13 cellular contexts compared by ENCODE assay signal in the genomic region with DNA sequence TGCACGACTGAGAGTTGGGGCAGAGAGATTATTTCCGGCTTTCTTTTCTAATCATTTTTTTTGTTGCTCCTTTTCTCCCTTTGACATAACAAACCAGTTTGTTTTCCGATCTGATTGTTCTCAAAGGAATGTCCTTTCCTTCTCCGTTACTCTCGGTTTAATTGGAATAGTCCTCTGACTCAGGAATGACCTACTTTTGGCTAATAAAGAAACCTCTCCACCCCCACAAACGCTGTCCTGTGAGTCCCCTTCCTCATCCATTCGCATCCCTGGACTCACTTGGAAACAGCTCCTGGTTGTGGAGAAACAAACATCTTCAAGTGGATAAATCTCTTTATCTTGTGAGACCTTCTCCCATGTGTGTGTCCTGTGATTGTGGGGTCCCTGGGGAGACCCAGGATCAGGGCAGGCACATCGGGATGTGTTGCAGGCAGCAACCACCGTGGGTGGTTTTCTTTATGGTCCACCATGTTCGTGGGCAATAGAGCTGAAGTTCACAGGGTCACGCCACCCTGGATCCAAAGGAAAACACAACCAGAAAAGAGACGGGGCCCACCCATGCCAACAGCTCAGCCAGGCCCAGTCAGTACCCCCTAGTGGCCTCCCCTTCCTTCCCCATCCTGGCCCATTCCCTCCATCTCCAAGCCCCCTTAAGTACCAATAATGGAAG. TPM values are rescaled to one million over a fixed set of nuclear protein-coding genes. Genes with fewer than 3 reads are reported as not detected.
A peak's percentile ranks its signal among the peaks of the same experiment; 100 is the strongest.
DNase-seq lines count a peak whose midpoint lies in the region; ATAC-seq and TF ChIP-seq lines count a peak whose summit lies in the region.
"Had no signal": no experiment of that assay in that cellular context is flagged by ENCODE, and none has a peak within 500 bp of the region (broad histone marks: within the 10 kb centered on the region; RNA-seq: fewer than 3 reads in every experiment).

No MANE protein-coding gene starts in this region.

- intact Hi-C loops in dendritic cell treated with granulocyte-macrophage colony-stimulating factor and Interleukin-4, amounts not matched to agents 40 ng/mL and 50 ng/mL, for 4 days (cut with micrococcal nuclease), result no loop called here

- H3K27me3 Mint-ChIP-seq in dendritic cell treated with granulocyte-macrophage colony-stimulating factor and Interleukin-4, amounts not matched to agents 40 ng/mL and 50 ng/mL, for 4 days, result no peaks in the 10 kb centered on the region
- H3K27me3 Mint-ChIP-seq: CD8-positive, alpha-beta memory T cell had no signal

- H3K4me1 Mint-ChIP-seq in dendritic cell treated with granulocyte-macrophage colony-stimulating factor and Interleukin-4, amounts not matched to agents 40 ng/mL and 50 ng/mL, for 4 days (ENCODE audit: low read depth), result peaks cover 92% of the 10 kb centered on the region

- CTCF ChIA-PET in RWPE1 (lab: Yijun Ruan, JAX), result interaction anchor here (0.6 kb wide), 2 partner anchors 89 to 1036 kb away, joined by 3 to 4 read pairs; no protein-coding TSS in a partner anchor

- no peaks in the 10 kb centered on the region for H3K36me3 Mint-ChIP-seq in dendritic cell treated with granulocyte-macrophage colony-stimulating factor and Interleukin-4, amounts not matched to agents 40 ng/mL and 50 ng/mL, for 4 days (ENCODE audit: low read depth)
- H3K36me3 Mint-ChIP-seq: CD8-positive, alpha-beta memory T cell; type B pancreatic cell had no signal

- no peak overlapping the region for H3K4me3 ChIP-seq in BLaER1

- H3K4me1 ChIP-seq in BLaER1, result peaks cover 90% of the 10 kb centered on the region

- DNase-seq in RWPE1 (ENCODE audit: low spot score) (peak; percentile 65), non-pigmented ciliary epithelial cell (ENCODE audit: low read depth) (peak; percentile 51), mucosa of gallbladder (ENCODE audit: low spot score) (no peak)
- no peak for DNase-seq in activated CD4-positive, alpha-beta T cell treated with anti-CD3 and anti-CD28 coated beads for 1 hour
- DNase-seq: activated naive CD4-positive, alpha-beta T cell treated with anti-CD3 and anti-CD28 coated beads for 36 hours; CD8-positive, alpha-beta memory T cell; NCI-H2081 treated with DMSO at 0.1 percent for 48 hours had no signal

- peak overlapping the region; percentile 61 for H3K27ac Mint-ChIP-seq in dendritic cell treated with granulocyte-macrophage colony-stimulating factor and Interleukin-4, amounts not matched to agents 40 ng/mL and 50 ng/mL, for 4 days
- H3K27ac Mint-ChIP-seq: activated naive CD4-positive, alpha-beta T cell treated with anti-CD3 and anti-CD28 coated beads for 36 hours; type B pancreatic cell had no signal

- POLR2A ChIA-PET in RWPE1 (lab: Yijun Ruan, JAX; ENCODE audit: low non-redundant PET), result no interaction called here

- H3K27ac ChIP-seq in BLaER1, result peak overlapping the region; percentile 47
- no peak overlapping the region for H3K27ac ChIP-seq in RWPE1

- no peak overlapping the region for H3K4me3 Mint-ChIP-seq in dendritic cell treated with granulocyte-macrophage colony-stimulating factor and Interleukin-4, amounts not matched to agents 40 ng/mL and 50 ng/mL, for 4 days
- H3K4me3 Mint-ChIP-seq: activated naive CD4-positive, alpha-beta T cell treated with anti-CD3 and anti-CD28 coated beads for 36 hours; type B pancreatic cell had no signal

- no peaks in the 10 kb centered on the region for H3K9me3 ChIP-seq in BLaER1
- H3K9me3 ChIP-seq: neutrophil had no signal

- ATAC-seq in GM19035 (IDR thresholded peaks at IDR 0.05; ENCODE audit: unreplicated experiment), result no peak
- ATAC-seq in HG03196 (IDR thresholded peaks at IDR 0.05; ENCODE audit: unreplicated experiment), result no peak

- no peaks in the 10 kb centered on the region for H4K20me1 ChIP-seq in BLaER1

- no peaks in the 10 kb centered on the region for H3K27me3 ChIP-seq in BLaER1
- H3K27me3 ChIP-seq: neutrophil had no signal

- peak overlapping the region; percentile 93 for H3K4me2 ChIP-seq in BLaER1

- H3K36me3 ChIP-seq in BLaER1, result no peaks in the 10 kb centered on the region
- H3K36me3 ChIP-seq: neutrophil had no signal

- no peak overlapping the region for H3K9ac ChIP-seq in BLaER1

- no peaks in the 10 kb centered on the region for H3K9me3 Mint-ChIP-seq in dendritic cell treated with granulocyte-macrophage colony-stimulating factor and Interleukin-4, amounts not matched to agents 40 ng/mL and 50 ng/mL, for 4 days
- H3K9me3 Mint-ChIP-seq: activated naive CD4-positive, alpha-beta T cell treated with anti-CD3 and anti-CD28 coated beads for 36 hours; CD8-positive, alpha-beta memory T cell; type B pancreatic cell had no signal

- no peak for TF ChIP-seq CTCF in RWPE1 (conservative IDR thresholded peaks at IDR 0.05; ENCODE audit: low read depth)

RNA-seq across cellular contexts. Expression of a gene that starts 45.2 kb away (rescaled TPM):
- total RNA-seq in mucosa of gallbladder, result 96.7 TPM

Comparison
In these comparisons a context has a peak if more than half of its experiments do, and no peak if none do; other contexts are left out.
1. DNase-seq: peak in RWPE1 (single experiment) and non-pigmented ciliary epithelial cell (single experiment); none in mucosa of gallbladder (single experiment) and activated CD4-positive, alpha-beta T cell treated with anti-CD3 and anti-CD28 coated beads for 1 hour (single experiment).